ENCODE assay signal across 8 cellular contexts in the genomic region with DNA sequence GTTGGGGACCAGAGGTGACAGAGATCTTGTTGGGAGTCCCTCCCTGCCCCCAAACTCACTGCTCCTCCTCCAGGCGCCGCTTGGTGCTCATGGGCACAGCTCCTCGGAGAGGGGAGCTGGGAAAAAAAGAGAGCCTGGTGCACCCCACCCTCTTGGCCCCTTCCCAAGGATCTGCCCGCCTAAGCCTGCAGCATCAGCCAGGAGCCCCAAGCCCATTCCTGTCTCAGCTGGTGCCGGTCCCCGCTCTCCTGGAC. TPM values are rescaled to one million over a fixed set of nuclear protein-coding genes. Genes with fewer than 3 reads are reported as not detected.
DNase-seq lines count a peak whose midpoint lies in the region; ATAC-seq and TF ChIP-seq lines count a peak whose summit lies in the region.

No MANE protein-coding gene starts in this region.

- TF ChIP-seq RAD21 in IMR-90 (IDR thresholded peaks at IDR 0.05; ENCODE audit: low read length), result no peak

- H2BK120ac ChIP-seq in IMR-90 (ENCODE audit: low read depth, low read length), result peak overlapping the region; percentile 93

- no peaks in the 10 kb centered on the region for H3K9me3 Mint-ChIP-seq in Caco-2 (ENCODE audit: unreplicated experiment)
- H3K9me3 Mint-ChIP-seq in activated T-helper 1 cell treated with anti-CD3 and anti-CD28 coated beads, Interleukin-12 subunit alpha, Interleukin-12 subunit beta, Interleukin-2, Interleukin-4 antibody, amounts not matched to agents 30 ng/mL and 10 ng/mL and 1 ng/mL, durations not matched to agents 14 hours and 24 hours and 36 hours, result no peaks in the 10 kb centered on the region

- H4K8ac ChIP-seq in IMR-90 (ENCODE audit: low read depth in 2 of 2, low read length in 2 of 2), result peak overlapping the region; percentile 98

- H3K4me1 Mint-ChIP-seq in Caco-2 (ENCODE audit: low read depth, unreplicated experiment), result peaks cover 24% of the 10 kb centered on the region
- H3K4me1 Mint-ChIP-seq in activated T-helper 1 cell treated with anti-CD3 and anti-CD28 coated beads, Interleukin-12 subunit alpha, Interleukin-12 subunit beta, Interleukin-2, Interleukin-4 antibody, amounts not matched to agents 30 ng/mL and 10 ng/mL and 1 ng/mL, durations not matched to agents 14 hours and 24 hours and 36 hours (ENCODE audit: low read depth), result peaks cover 35% of the 10 kb centered on the region

- H3K4me3 ChIP-seq in Caco-2 (ENCODE audit: low read depth, low read length) (peak overlapping the region; percentile 69), IMR-90 (ENCODE audit: insufficient read depth, low read depth, low read length) (peak overlapping the region; percentile 57)

- peak overlapping the region; percentile 96 for H3K18ac ChIP-seq in IMR-90 (ENCODE audit: low read depth, low read length)

- H3K27me3 ChIP-seq in Caco-2 (replicated peaks; ENCODE audit: control insufficient read depth, insufficient read depth, low read length), result no peaks in the 10 kb centered on the region
- H3K27me3 ChIP-seq in IMR-90 (ENCODE audit: control insufficient read depth, insufficient read depth, low read length), result no peaks in the 10 kb centered on the region
- no peaks in the 10 kb centered on the region for H3K27me3 ChIP-seq in foreskin keratinocyte

- in situ Hi-C loops in IMR-90 (cut with MboI; ENCODE audit: low sequenced_read_pairs), result no loop called here

- peaks cover 6% of the 10 kb centered on the region for H3K36me3 ChIP-seq in Caco-2 (ENCODE audit: control insufficient read depth, insufficient read depth, low read length)
- H3K36me3 ChIP-seq in IMR-90 (ENCODE audit: control insufficient read depth, insufficient read depth, low read length), result peaks cover 22% of the 10 kb centered on the region

- H3K79me1 ChIP-seq in IMR-90 (ENCODE audit: low read depth in 1 of 2, low read length in 2 of 2), result peaks cover 0 to 27% of the 10 kb centered on the region in 2 experiments; a peak in 2 of 4 replicates

- H3K23ac ChIP-seq in IMR-90 (ENCODE audit: low read depth, low read length), result peak overlapping the region; percentile 99

- CTCF ChIA-PET in Caco-2 (lab: Charles Lee) (interaction anchor here (1.1 to 6.9 kb wide), 3 partner anchors 8 to 54 kb away, joined by 3 to 113 read pairs (median 33); no protein-coding TSS in a partner anchor), IMR-90 (lab: Yijun Ruan, JAX) (interaction anchor here (0.9 to 1.1 kb wide), 2 partner anchors 8 to 106 kb away, joined by 3 to 6 read pairs; no protein-coding TSS in a partner anchor)

- dilution Hi-C loops in IMR-90 (cut with HindIII; ENCODE audit: low sequenced_read_pairs, unreplicated experiment), result no loop called here

- peak in 1 of 2 experiments; percentile 62 for DNase-seq in Caco-2
- peak; percentile 66 for DNase-seq in IMR-90
- no peak for DNase-seq in activated T-helper 1 cell treated with anti-CD3 and anti-CD28 coated beads, Interleukin-12 subunit alpha, Interleukin-12 subunit beta, Interleukin-2, Interleukin-4 antibody, amounts not matched to agents 30 ng/mL and 10 ng/mL and 1 ng/mL, durations not matched to agents 14 hours and 24 hours and 36 hours (ENCODE audit: low spot score)
- DNase-seq in foreskin keratinocyte, result peak; percentile 81 to 90
- DNase-seq in posterior vena cava (ENCODE audit: low spot score), result peak; percentile 90
- DNase-seq in KG1 (lab: John Stamatoyannopoulos, UW), result no peak
- DNase-seq in NCI-H1105 treated with DMSO at 0.1 percent for 48 hours (lab: John Stamatoyannopoulos, UW), result no peak
- no peak for DNase-seq in GM19238 (ENCODE audit: insufficient read length, low spot score)

- peak overlapping the region; percentile 93 for H2AK9ac ChIP-seq in IMR-90 (replicated peaks; ENCODE audit: low read depth, low read length, poor library complexity)

- no peaks in the 10 kb centered on the region for H3K9me3 ChIP-seq in Caco-2
- no peaks in the 10 kb centered on the region for H3K9me3 ChIP-seq in IMR-90 (ENCODE audit: control insufficient read depth, insufficient read depth, low read length)

- peak overlapping the region; percentile 87; the same call in 1 of the 3 replicates for H2BK15ac ChIP-seq in IMR-90 (ENCODE audit: low read depth, low read length)

- POLR2A ChIA-PET in Caco-2 (lab: Charles Lee), result interaction anchor here (0.6 to 5.8 kb wide), 4 partner anchors 13 to 135 kb away, joined by 3 to 83 read pairs (median 8); no protein-coding TSS in a partner anchor
- POLR2A ChIA-PET in IMR-90 (lab: Charles Lee; ENCODE audit: unreplicated experiment), result interaction anchor here (0.5 to 1.4 kb wide), 3 partner anchors 11 to 110 kb away, joined by 3 to 5 read pairs (median 3); a partner anchor contains a TSS

- peak overlapping the region; percentile 99 for H2BK5ac ChIP-seq in IMR-90 (ENCODE audit: low read depth, low read length, poor library complexity, severe bottlenecking)

- H3K9me1 ChIP-seq in IMR-90 (ENCODE audit: insufficient read depth, low read length), result no peaks in the 10 kb centered on the region

- peak overlapping the region; percentile 99 for H2AK5ac ChIP-seq in IMR-90 (ENCODE audit: low read depth, low read length)

- peak overlapping the region; percentile 100 for H3K56ac ChIP-seq in IMR-90 (ENCODE audit: extremely low read depth, insufficient read depth, low read length)

- peak overlapping the region; percentile 99 for H3K4ac ChIP-seq in IMR-90 (ENCODE audit: low read depth, low read length)

- H4K20me1 ChIP-seq in IMR-90 (ENCODE audit: insufficient read depth, low read length), result peaks cover 34% of the 10 kb centered on the region

- H4K5ac ChIP-seq in IMR-90 (ENCODE audit: low read depth, low read length), result peak overlapping the region; percentile 90

- no peak for TF ChIP-seq CTCF in Caco-2 (IDR thresholded peaks at IDR 0.05; ENCODE audit: insufficient read depth in 1 of 2, low read depth in 1 of 2, low read length in 1 of 2, severe bottlenecking in 1 of 2, unreplicated experiment in 1 of 2)
- no peak for TF ChIP-seq CTCF in IMR-90 (conservative IDR thresholded peaks at IDR 0.05; ENCODE audit: low read depth, low read length)
- no peak for TF ChIP-seq CTCF in foreskin keratinocyte (conservative IDR thresholded peaks at IDR 0.05)

- H3K36me3 Mint-ChIP-seq in Caco-2 (ENCODE audit: insufficient read depth, unreplicated experiment), result peaks cover 81% of the 10 kb centered on the region
- H3K36me3 Mint-ChIP-seq in activated T-helper 1 cell treated with anti-CD3 and anti-CD28 coated beads, Interleukin-12 subunit alpha, Interleukin-12 subunit beta, Interleukin-2, Interleukin-4 antibody, amounts not matched to agents 30 ng/mL and 10 ng/mL and 1 ng/mL, durations not matched to agents 14 hours and 24 hours and 36 hours (ENCODE audit: low read depth), result peaks cover 15% of the 10 kb centered on the region

- H3K27ac ChIP-seq in IMR-90 (ENCODE audit: insufficient read depth, low read length), result peak overlapping the region; percentile 100
- peak overlapping the region; percentile 98 for H3K27ac ChIP-seq in foreskin keratinocyte

- H3K27ac Mint-ChIP-seq in Caco-2 (ENCODE audit: unreplicated experiment), result peak overlapping the region; percentile 89
- peak overlapping the region; percentile 91 for H3K27ac Mint-ChIP-seq in activated T-helper 1 cell treated with anti-CD3 and anti-CD28 coated beads, Interleukin-12 subunit alpha, Interleukin-12 subunit beta, Interleukin-2, Interleukin-4 antibody, amounts not matched to agents 30 ng/mL and 10 ng/mL and 1 ng/mL, durations not matched to agents 14 hours and 24 hours and 36 hours

- H3K14ac ChIP-seq in IMR-90 (replicated peaks; ENCODE audit: low read depth, low read length), result peak overlapping the region; percentile 97

- H3K4me1 ChIP-seq in Caco-2 (peaks cover 26% of the 10 kb centered on the region), IMR-90 (ENCODE audit: control insufficient read depth, insufficient read depth, low read length) (peaks cover 11% of the 10 kb centered on the region), foreskin keratinocyte (peaks cover 6% of the 10 kb centered on the region)

- BruUV-seq in Caco-2 (replicated peaks; lab: Mats Ljungman, UMichigan) (no TSS peak), IMR-90 (replicated peaks; lab: Mats Ljungman, UMichigan) (no TSS peak)

- no peak for TF ChIP-seq POLR2A in IMR-90 (IDR thresholded peaks at IDR 0.05; ENCODE audit: low read depth, low read length)

- H3K4me3 Mint-ChIP-seq in Caco-2 (ENCODE audit: unreplicated experiment), result peak overlapping the region; percentile 72
- H3K4me3 Mint-ChIP-seq in activated T-helper 1 cell treated with anti-CD3 and anti-CD28 coated beads, Interleukin-12 subunit alpha, Interleukin-12 subunit beta, Interleukin-2, Interleukin-4 antibody, amounts not matched to agents 30 ng/mL and 10 ng/mL and 1 ng/mL, durations not matched to agents 14 hours and 24 hours and 36 hours, result peak overlapping the region; percentile 84

- H4K91ac ChIP-seq in IMR-90 (ENCODE audit: insufficient read depth, low read depth, low read length), result peak overlapping the region; percentile 99

- H3K27me3 Mint-ChIP-seq in Caco-2 (ENCODE audit: insufficient read depth, unreplicated experiment), result no peaks in the 10 kb centered on the region
- peaks cover 3% of the 10 kb centered on the region for H3K27me3 Mint-ChIP-seq in activated T-helper 1 cell treated with anti-CD3 and anti-CD28 coated beads, Interleukin-12 subunit alpha, Interleukin-12 subunit beta, Interleukin-2, Interleukin-4 antibody, amounts not matched to agents 30 ng/mL and 10 ng/mL and 1 ng/mL, durations not matched to agents 14 hours and 24 hours and 36 hours (ENCODE audit: insufficient read depth)

- H2BK20ac ChIP-seq in IMR-90 (ENCODE audit: low read depth, low read length), result peak overlapping the region; percentile 53; the same call in 1 of the 2 replicates

- WGBS in IMR-90 (ENCODE audit: extremely low coverage in 2 of 2, insufficient read length in 1 of 2), 2 experiments, result no CpG with 5 or more reads among the region's 6 CpGs

- peak overlapping the region; percentile 90 for H2AFZ ChIP-seq in IMR-90 (replicated peaks; ENCODE audit: low read length, poor library complexity)

- peak overlapping the region; percentile 95 for H3K4me2 ChIP-seq in IMR-90 (ENCODE audit: low read depth, low read length)

- H3K9ac ChIP-seq in IMR-90 (ENCODE audit: low read depth, low read length), result peak overlapping the region; percentile 99

- intact Hi-C loops in Caco-2 (cut with micrococcal nuclease; ENCODE audit: unreplicated experiment) (no loop called here), IMR-90 (cut with micrococcal nuclease) (no loop called here), posterior vena cava (cut with DNase I) (no loop called here)
- intact Hi-C loops in activated T-helper 1 cell treated with anti-CD3 and anti-CD28 coated beads, Interleukin-12 subunit alpha, Interleukin-12 subunit beta, Interleukin-2, Interleukin-4 antibody, amounts not matched to agents 30 ng/mL and 10 ng/mL and 1 ng/mL, durations not matched to agents 14 hours and 24 hours and 36 hours (cut with micrococcal nuclease), result loop anchor here (2.0 kb wide), 2 partner anchors 55 to 119 kb away; a partner anchor contains a TSS

- ATAC-seq in IMR-90 (ENCODE audit: low read depth) (peak; percentile 0), foreskin keratinocyte (no peak)

RNA-seq across cellular contexts. Expression of a gene that starts 0.4 kb away (rescaled TPM):
- total RNA-seq in Caco-2 (2022), result 40.8 and 44.9 TPM in 2 replicates
- total RNA-seq in IMR-90 (2012; rRNA removed), result 7.2 and 9.7 TPM in 2 replicates
- polyA plus RNA-seq in IMR-90 (2012; rRNA removed), result 57.9 and 121 TPM in 2 replicates
- 41.2 and 72.4 TPM in 2 replicates for polyA plus RNA-seq in IMR-90 (2012; cell fraction: cytosol; rRNA removed)
- polyA plus RNA-seq in IMR-90 (2012; cell fraction: nucleus; rRNA removed; ENCODE audit: low replicate concordance), result 15.4 and 31.6 TPM in 2 replicates
- total RNA-seq in activated T-helper 1 cell treated with anti-CD3 and anti-CD28 coated beads, Interleukin-12 subunit alpha, Interleukin-12 subunit beta, Interleukin-2, Interleukin-4 antibody, amounts not matched to agents 30 ng/mL and 10 ng/mL and 1 ng/mL, durations not matched to agents 14 hours and 24 hours and 36 hours, result 30.0 and 30.9 TPM in 2 replicates
- total RNA-seq in foreskin keratinocyte, result 105 and 110 TPM in 2 replicates
- polyA plus RNA-seq in foreskin keratinocyte, result 163 and 169 TPM in 2 replicates
- total RNA-seq in posterior vena cava, result 100 to 1,000 TPM in 1 of 2 donors, 10 to 100 TPM in 1; 63.3 to 104 TPM

RNA-seq across cellular contexts. Expression of a gene that starts 0.5 kb away (rescaled TPM):
- 46.0 and 48.0 TPM in 2 replicates for total RNA-seq in Caco-2 (2022)
- 16.1 and 16.8 TPM in 2 replicates for total RNA-seq in IMR-90 (2012; rRNA removed)
- 23.1 and 26.0 TPM in 2 replicates for polyA plus RNA-seq in IMR-90 (2012; rRNA removed)
- polyA plus RNA-seq in IMR-90 (2012; cell fraction: cytosol; rRNA removed), result 19.7 and 25.7 TPM in 2 replicates
- 128 and 164 TPM in 2 replicates for polyA plus RNA-seq in IMR-90 (2012; cell fraction: nucleus; rRNA removed; ENCODE audit: low replicate concordance)
- 48.3 and 49.0 TPM in 2 replicates for total RNA-seq in activated T-helper 1 cell treated with anti-CD3 and anti-CD28 coated beads, Interleukin-12 subunit alpha, Interleukin-12 subunit beta, Interleukin-2, Interleukin-4 antibody, amounts not matched to agents 30 ng/mL and 10 ng/mL and 1 ng/mL, durations not matched to agents 14 hours and 24 hours and 36 hours
- total RNA-seq in foreskin keratinocyte, result 30.2 and 39.4 TPM in 2 replicates
- 39.2 and 48.9 TPM in 2 replicates for polyA plus RNA-seq in foreskin keratinocyte
- total RNA-seq in posterior vena cava, result 10 to 100 TPM; 21.6 to 25.7 TPM

RNA-seq across cellular contexts. Expression of a gene that starts 3.2 kb away (rescaled TPM):
- total RNA-seq in Caco-2 (2022) (62.5 and 66.4 TPM in 2 replicates), IMR-90 (2012; rRNA removed) (103 and 118 TPM in 2 replicates), foreskin keratinocyte (435 and 449 TPM in 2 replicates), posterior vena cava (100 to 1,000 TPM in 1 of 2 donors, 10 to 100 TPM in 1; 67.1 to 156 TPM)
- polyA plus RNA-seq in IMR-90 (2012; rRNA removed) (304 and 346 TPM in 2 replicates), foreskin keratinocyte (645 and 656 TPM in 2 replicates)
- 521 and 602 TPM in 2 replicates for polyA plus RNA-seq in IMR-90 (2012; cell fraction: cytosol; rRNA removed)
- 187 and 632 TPM in 2 replicates for polyA plus RNA-seq in IMR-90 (2012; cell fraction: nucleus; rRNA removed; ENCODE audit: low replicate concordance)
- total RNA-seq in activated T-helper 1 cell treated with anti-CD3 and anti-CD28 coated beads, Interleukin-12 subunit alpha, Interleukin-12 subunit beta, Interleukin-2, Interleukin-4 antibody, amounts not matched to agents 30 ng/mL and 10 ng/mL and 1 ng/mL, durations not matched to agents 14 hours and 24 hours and 36 hours, result 4.9 and 5.5 TPM in 2 replicates

RNA-seq across cellular contexts. Expression of a gene that starts 5.4 kb away (rescaled TPM):
- 9.0 and 12.9 TPM in 2 replicates for total RNA-seq in Caco-2 (2022)
- not detected in 2 replicates for total RNA-seq in IMR-90 (2012; rRNA removed)
- 0.07 and 0.14 TPM in 2 replicates for polyA plus RNA-seq in IMR-90 (2012; rRNA removed)
- polyA plus RNA-seq in IMR-90 (2012; cell fraction: cytosol; rRNA removed), result 0.16 TPM in 2 replicates
- 0.31 and 0.32 TPM in 2 replicates for polyA plus RNA-seq in IMR-90 (2012; cell fraction: nucleus; rRNA removed; ENCODE audit: low replicate concordance)
- total RNA-seq in activated T-helper 1 cell treated with anti-CD3 and anti-CD28 coated beads, Interleukin-12 subunit alpha, Interleukin-12 subunit beta, Interleukin-2, Interleukin-4 antibody, amounts not matched to agents 30 ng/mL and 10 ng/mL and 1 ng/mL, durations not matched to agents 14 hours and 24 hours and 36 hours, result not detected in 2 replicates
- 0.11 and 0.14 TPM in 2 replicates for total RNA-seq in foreskin keratinocyte
- polyA plus RNA-seq in foreskin keratinocyte, result 0.16 and 0.28 TPM in 2 replicates
- total RNA-seq in posterior vena cava, result not detected

RNA-seq across cellular contexts. Expression of a gene that starts 10.6 kb away (rescaled TPM):
- total RNA-seq in Caco-2 (2022) (0.79 and 0.91 TPM in 2 replicates), IMR-90 (2012; rRNA removed) (not detected in 2 replicates), foreskin keratinocyte (not detected in 2 replicates), posterior vena cava (not detected)
- polyA plus RNA-seq in IMR-90 (2012; rRNA removed) (0.05 TPM in 1 of 2 replicates, not detected in the other), foreskin keratinocyte (0.06 TPM in 1 of 2 replicates, not detected in the other)
- polyA plus RNA-seq in IMR-90 (2012; cell fraction: cytosol; rRNA removed), result 0.03 TPM in 1 of 2 replicates, not detected in the other
- polyA plus RNA-seq in IMR-90 (2012; cell fraction: nucleus; rRNA removed; ENCODE audit: low replicate concordance), result 0.15 and 0.82 TPM in 2 replicates
- not detected in 2 replicates for total RNA-seq in activated T-helper 1 cell treated with anti-CD3 and anti-CD28 coated beads, Interleukin-12 subunit alpha, Interleukin-12 subunit beta, Interleukin-2, Interleukin-4 antibody, amounts not matched to agents 30 ng/mL and 10 ng/mL and 1 ng/mL, durations not matched to agents 14 hours and 24 hours and 36 hours

Comparison
In these comparisons a context has a peak if more than half of its experiments do, and no peak if none do; other contexts are left out.
1. DNase-seq: peak in IMR-90 (single experiment), foreskin keratinocyte (2 of 2) and posterior vena cava (single experiment); none in activated T-helper 1 cell treated with anti-CD3 and anti-CD28 coated beads, Interleukin-12 subunit alpha, Interleukin-12 subunit beta, Interleukin-2, Interleukin-4 antibody, amounts not matched to agents 30 ng/mL and 10 ng/mL and 1 ng/mL, durations not matched to agents 14 hours and 24 hours and 36 hours (single experiment), KG1 (single experiment), NCI-H1105 treated with DMSO at 0.1 percent for 48 hours (single experiment) and GM19238 (single experiment).